10 cellular contexts compared by ENCODE assay signal in genomic region chr11:2271077-2271326, GRCh38. TPM values are rescaled to one million over a fixed set of nuclear protein-coding genes. Genes with fewer than 3 reads are reported as not detected.
DNase-seq lines count a peak whose midpoint lies in the region; ATAC-seq and TF ChIP-seq lines count a peak whose summit lies in the region.
"Had no signal": no experiment of that assay in that cellular context is flagged by ENCODE, and none has a peak within 500 bp of the region (broad histone marks: within the 10 kb centered on the region; RNA-seq: fewer than 3 reads in every experiment).

No MANE protein-coding gene starts in this region.

- intact Hi-C loops in esophagus muscularis mucosa (cut with DNase I), result no loop called here

- ATAC-seq in RWPE2 (ENCODE audit: low read depth) (no peak), HG03342 (IDR thresholded peaks at IDR 0.05; ENCODE audit: unreplicated experiment) (no peak), GM19452 (IDR thresholded peaks at IDR 0.05; ENCODE audit: unreplicated experiment) (no peak)

- no peak overlapping the region for H3K27ac ChIP-seq in RWPE2 (ENCODE audit: poor library complexity, severe bottlenecking)
- H3K27ac ChIP-seq in esophagus muscularis mucosa (replicated peaks in 1 of 4), result no peak overlapping the region
- no peak overlapping the region for H3K27ac ChIP-seq in osteoblast (ENCODE audit: low read depth, low read length)

- peaks cover 24% of the 10 kb centered on the region for H3K27me3 ChIP-seq in RWPE2 (ENCODE audit: insufficient read depth, poor library complexity, severe bottlenecking)
- H3K27me3 ChIP-seq in esophagus muscularis mucosa, result peaks cover 0 to 85% (median 35%) of the 10 kb centered on the region in 4 donors
- peaks cover 40% of the 10 kb centered on the region for H3K27me3 ChIP-seq in osteoblast (ENCODE audit: insufficient read depth, low read length)

- H4K20me1 ChIP-seq in osteoblast (ENCODE audit: insufficient read depth, low read length), result no peaks in the 10 kb centered on the region

- DNase-seq in AML-193 (lab: John Stamatoyannopoulos, UW) (peak; percentile 43 to 64), RWPE2 (ENCODE audit: low spot score) (peak; percentile 49), esophagus muscularis mucosa (ENCODE audit: extremely low spot score) (peak; percentile 62), osteoblast (ENCODE audit: insufficient read length, low spot score, missing footprints) (peak; percentile 73), SHP77 treated with DMSO at 0.1 percent for 48 hours (lab: John Stamatoyannopoulos, UW) (no peak), EL (no peak)
- DNase-seq: cerebellar nuclear complex, NCI-H2081 treated with DMSO at 0.1 percent for 48 hours had no signal

- H2AFZ ChIP-seq in osteoblast (ENCODE audit: low read length), result no peak overlapping the region

- WGBS in esophagus muscularis mucosa, result 0% methylated on average over 5 of the region's 28 CpGs

- TF ChIP-seq CTCF in RWPE2 (IDR thresholded peaks at IDR 0.05; ENCODE audit: poor library complexity, severe bottlenecking), result no peak
- no peak for TF ChIP-seq CTCF in esophagus muscularis mucosa (IDR thresholded peaks at IDR 0.05)
- TF ChIP-seq CTCF in osteoblast (IDR thresholded peaks at IDR 0.05; ENCODE audit: extremely low read depth, low read depth, low read length), result no peak

- H3K36me3 ChIP-seq in RWPE2 (ENCODE audit: low read depth) (no peaks in the 10 kb centered on the region), esophagus muscularis mucosa (no peaks in the 10 kb centered on the region), osteoblast (ENCODE audit: insufficient read depth, low read length) (no peaks in the 10 kb centered on the region)

- no peaks in the 10 kb centered on the region for H3K79me2 ChIP-seq in osteoblast (ENCODE audit: insufficient read depth, low read length)

- H3K4me3 ChIP-seq in RWPE2 (ENCODE audit: severe bottlenecking) (peak overlapping the region; percentile 42), esophagus muscularis mucosa (peak overlapping the region; percentile 51 to 62 (median 54)), osteoblast (ENCODE audit: insufficient read depth, low read length) (no peak overlapping the region)

- H3K9me3 ChIP-seq in RWPE2 (ENCODE audit: severe bottlenecking) (no peaks in the 10 kb centered on the region), esophagus muscularis mucosa (no peaks in the 10 kb centered on the region), osteoblast (ENCODE audit: low read depth, low read length) (no peaks in the 10 kb centered on the region)

- TF ChIP-seq POLR2A in esophagus muscularis mucosa (IDR thresholded peaks at IDR 0.05; ENCODE audit: low read depth), result no peak

- no peak overlapping the region for H3K4me2 ChIP-seq in osteoblast (ENCODE audit: insufficient read depth, low read length)

- TF ChIP-seq EP300 in esophagus muscularis mucosa (IDR thresholded peaks at IDR 0.05), result no peak

- no peaks in the 10 kb centered on the region for H3K4me1 ChIP-seq in RWPE2 (ENCODE audit: insufficient read depth, poor library complexity, severe bottlenecking)
- H3K4me1 ChIP-seq in esophagus muscularis mucosa, result peaks cover 21 to 30% (median 28%) of the 10 kb centered on the region in 4 donors
- H3K4me1 ChIP-seq in osteoblast (ENCODE audit: insufficient read depth, low read length), result no peaks in the 10 kb centered on the region

RNA-seq across cellular contexts. Expression of gene ASCL2, which starts 0.6 kb away (rescaled TPM):
- total RNA-seq in esophagus muscularis mucosa (under 1 TPM in 3 of 4 donors, not detected in 1; 0.32 to 0.83 (median 0.42) TPM), osteoblast (not detected in 2 replicates)

RNA-seq across cellular contexts. Expression of gene C11orf21, which starts 30.7 kb away (rescaled TPM):
- total RNA-seq in esophagus muscularis mucosa (1 to 10 TPM in 1 of 4 donors, under 1 TPM in 2, not detected in 1; 0.29 to 1.2 (median 0.83) TPM), osteoblast (0.29 and 0.36 TPM in 2 replicates)

RNA-seq across cellular contexts. Expression of gene TSPAN32, which starts 30.8 kb away (rescaled TPM):
- total RNA-seq in esophagus muscularis mucosa (1 to 10 TPM in 2 of 4 donors, under 1 TPM in 1, not detected in 1; 0.52 to 3.5 (median 1.2) TPM), osteoblast (0.59 and 1.4 TPM in 2 replicates)

Comparison
In these comparisons a context has a peak if more than half of its experiments do, and no peak if none do; other contexts are left out.
1. DNase-seq: peak in AML-193 (2 of 2), RWPE2 (single experiment), esophagus muscularis mucosa (single experiment) and osteoblast (single experiment); none in SHP77 treated with DMSO at 0.1 percent for 48 hours (single experiment) and EL (single experiment).